ENCODE assay signal across 8 cellular contexts in genomic region chr14:53126705-53127104, GRCh38. TPM values are rescaled to one million over a fixed set of nuclear protein-coding genes. Genes with fewer than 3 reads are reported as not detected.
DNase-seq lines count a peak whose midpoint lies in the region; ATAC-seq and TF ChIP-seq lines count a peak whose summit lies in the region.

No MANE protein-coding gene starts in this region.

- H3K36me3 Mint-ChIP-seq in activated B cell treated with CpG ODN at 0.5 μM for 24 hours (ENCODE audit: low read depth) (peaks cover 6% of the 10 kb centered on the region), memory B cell (peaks cover 11% of the 10 kb centered on the region)

- H3K4me3 ChIP-seq in AG04449 (ENCODE audit: low read depth, low read length), result peak overlapping the region; percentile 10

- H3K27ac Mint-ChIP-seq in activated B cell treated with CpG ODN at 0.5 μM for 24 hours, result peak overlapping the region; percentile 87
- H3K27ac Mint-ChIP-seq in memory B cell, result no peak overlapping the region

- CTCF ChIA-PET in AG04449 (lab: Yijun Ruan, JAX) (interaction anchor here (0.7 kb wide), 1 partner anchor 18 kb away, joined by 3 read pairs; no protein-coding TSS in a partner anchor), activated B cell treated with CpG ODN at 0.5 μM for 24 hours (lab: Charles Lee) (no interaction called here)

- H3K9me3 Mint-ChIP-seq in activated B cell treated with CpG ODN at 0.5 μM for 24 hours (peaks cover 3% of the 10 kb centered on the region), memory B cell (no peaks in the 10 kb centered on the region)

- H3K4me3 Mint-ChIP-seq in activated B cell treated with CpG ODN at 0.5 μM for 24 hours (peak overlapping the region; percentile 76), memory B cell (peak overlapping the region; percentile 56)

- H3K4me1 Mint-ChIP-seq in activated B cell treated with CpG ODN at 0.5 μM for 24 hours, result peaks cover 18% of the 10 kb centered on the region
- peaks cover 21% of the 10 kb centered on the region for H3K4me1 Mint-ChIP-seq in memory B cell

- POLR2A ChIA-PET in AG04449 (lab: Yijun Ruan, JAX) (no interaction called here), activated B cell treated with CpG ODN at 0.5 μM for 24 hours (lab: Charles Lee) (interaction anchor here (0.6 to 2.0 kb wide), 4 partner anchors 17 to 46 kb away, joined by 6 to 10 read pairs (median 8); no protein-coding TSS in a partner anchor)

- DNase-seq in AG04449 (ENCODE audit: low read depth, low spot score) (no peak), activated B cell treated with CpG ODN at 0.5 μM for 24 hours (no peak), memory B cell (ENCODE audit: low spot score in 2 of 2) (no peak), NCI-H82 (lab: John Stamatoyannopoulos, UW) (no peak), NCI-H2029 (lab: John Stamatoyannopoulos, UW) (no peak), erythroblast (lab: John Stamatoyannopoulos, UW) (no peak)

- intact Hi-C loops in activated B cell treated with CpG ODN at 0.5 μM for 24 hours (cut with micrococcal nuclease), result loop anchor here (2.0 kb wide), 2 partner anchors 18 to 26 kb away; partner anchors contain the start of gene DDHD1

- H3K27me3 Mint-ChIP-seq in activated B cell treated with CpG ODN at 0.5 μM for 24 hours (no peaks in the 10 kb centered on the region), memory B cell (no peaks in the 10 kb centered on the region)

- ATAC-seq in GM18498 (IDR thresholded peaks at IDR 0.05; ENCODE audit: unreplicated experiment) (peak; percentile 47), activated B cell treated with CpG ODN at 0.5 μM for 24 hours (ENCODE audit: low read depth) (peak; percentile 33), memory B cell (ENCODE audit: low read depth) (peak; percentile 67), HG03097 (IDR thresholded peaks at IDR 0.05; ENCODE audit: low FRiP score, unreplicated experiment) (no peak)

- TF ChIP-seq CTCF in AG04449 (IDR thresholded peaks at IDR 0.05; ENCODE audit: insufficient read depth, low read length, missing control alignments) (no peak), activated B cell treated with CpG ODN at 0.5 μM for 24 hours (IDR thresholded peaks at IDR 0.05) (no peak)

- no peak for TF ChIP-seq POLR2A in erythroblast (IDR thresholded peaks at IDR 0.05; ENCODE audit: low read length)

RNA-seq across cellular contexts. Expression of gene DDHD1, which starts 26.4 kb away (rescaled TPM):
- total RNA-seq in activated B cell treated with CpG ODN at 0.5 μM for 24 hours, result 44.0 and 59.8 TPM in 2 replicates
